Comparison of ENCODE assay signal across 1 cellular context in the genomic region with DNA sequence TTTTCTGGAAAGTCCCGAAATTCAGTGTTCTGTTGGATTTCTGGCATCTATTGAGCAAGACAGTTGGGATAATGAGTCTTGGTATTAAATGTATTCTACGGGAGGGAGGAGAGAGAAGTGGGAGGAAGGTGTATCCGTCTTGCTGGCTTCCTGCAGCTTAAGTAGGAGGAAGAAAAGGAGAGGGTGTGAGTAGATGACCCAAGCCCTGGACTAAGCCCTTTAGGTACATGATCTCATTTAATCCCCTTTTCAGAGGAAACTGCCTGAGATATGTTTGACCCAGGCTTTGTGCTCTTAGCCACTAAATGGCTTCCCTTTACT.
TF ChIP-seq lines count a peak whose summit lies in the region.

No MANE protein-coding gene starts in this region.

TF ChIP-seq in K562, 482 proteins besides CTCF, POLR2A, EP300 and RAD21 (continued from another document):
- TF ChIP-seq, protein P1, sequence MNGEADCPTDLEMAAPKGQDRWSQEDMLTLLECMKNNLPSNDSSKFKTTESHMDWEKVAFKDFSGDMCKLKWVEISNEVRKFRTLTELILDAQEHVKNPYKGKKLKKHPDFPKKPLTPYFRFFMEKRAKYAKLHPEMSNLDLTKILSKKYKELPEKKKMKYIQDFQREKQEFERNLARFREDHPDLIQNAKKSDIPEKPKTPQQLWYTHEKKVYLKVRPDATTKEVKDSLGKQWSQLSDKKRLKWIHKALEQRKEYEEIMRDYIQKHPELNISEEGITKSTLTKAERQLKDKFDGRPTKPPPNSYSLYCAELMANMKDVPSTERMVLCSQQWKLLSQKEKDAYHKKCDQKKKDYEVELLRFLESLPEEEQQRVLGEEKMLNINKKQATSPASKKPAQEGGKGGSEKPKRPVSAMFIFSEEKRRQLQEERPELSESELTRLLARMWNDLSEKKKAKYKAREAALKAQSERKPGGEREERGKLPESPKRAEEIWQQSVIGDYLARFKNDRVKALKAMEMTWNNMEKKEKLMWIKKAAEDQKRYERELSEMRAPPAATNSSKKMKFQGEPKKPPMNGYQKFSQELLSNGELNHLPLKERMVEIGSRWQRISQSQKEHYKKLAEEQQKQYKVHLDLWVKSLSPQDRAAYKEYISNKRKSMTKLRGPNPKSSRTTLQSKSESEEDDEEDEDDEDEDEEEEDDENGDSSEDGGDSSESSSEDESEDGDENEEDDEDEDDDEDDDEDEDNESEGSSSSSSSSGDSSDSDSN (IDR thresholded peaks at IDR 0.05; ENCODE audit: borderline replicate concordance in 1 of 2, low read depth in 2 of 2, low read length in 2 of 2) = no peak
- TF ChIP-seq KAT7 (CRISPR knock-in tag; IDR thresholded peaks at IDR 0.05; ENCODE audit: borderline replicate concordance) (no peak), IFI16 (CRISPR knock-in tag; IDR thresholded peaks at IDR 0.05) (no peak), ZBTB49 (CRISPR knock-in tag; IDR thresholded peaks at IDR 0.05; ENCODE audit: borderline replicate concordance) (no peak), CEBPG (CRISPR knock-in tag; IDR thresholded peaks at IDR 0.05) (no peak), CEBPG (tag; conservative IDR thresholded peaks at IDR 0.05 in 1 of 2, IDR thresholded peaks at IDR 0.05 in 1 of 2) (0 out of 4 replicates have a peak, but pooled peaks of 1 of the 2 experiments have one; percentile 6), TOE1 (IDR thresholded peaks at IDR 0.05; ENCODE audit: borderline replicate concordance) (no peak), TOE1 (CRISPR knock-in tag; IDR thresholded peaks at IDR 0.05; ENCODE audit: borderline replicate concordance, low read depth) (no peak), TEAD2 (tag; IDR thresholded peaks at IDR 0.05) (no peak), KDM1A (IDR thresholded peaks at IDR 0.05) (peak in 1 of 2 experiments; percentile 51; a peak in 1 of 4 replicates), CC2D1A (IDR thresholded peaks at IDR 0.05) (no peak), ETV5 (CRISPR knock-in tag; IDR thresholded peaks at IDR 0.05; ENCODE audit: low read depth) (no peak), ZNF347 (CRISPR knock-in tag; IDR thresholded peaks at IDR 0.05; ENCODE audit: low read depth) (no peak), FOS (IDR thresholded peaks at IDR 0.05; ENCODE audit: extremely low read depth, insufficient read length) (no peak), SAFB (IDR thresholded peaks at IDR 0.05; ENCODE audit: borderline replicate concordance, low read depth, low read length) (no peak), ZFP36 (IDR thresholded peaks at IDR 0.05; ENCODE audit: low read depth, low read length, partially characterized antibody) (no peak)
- TF ChIP-seq, protein P2, sequence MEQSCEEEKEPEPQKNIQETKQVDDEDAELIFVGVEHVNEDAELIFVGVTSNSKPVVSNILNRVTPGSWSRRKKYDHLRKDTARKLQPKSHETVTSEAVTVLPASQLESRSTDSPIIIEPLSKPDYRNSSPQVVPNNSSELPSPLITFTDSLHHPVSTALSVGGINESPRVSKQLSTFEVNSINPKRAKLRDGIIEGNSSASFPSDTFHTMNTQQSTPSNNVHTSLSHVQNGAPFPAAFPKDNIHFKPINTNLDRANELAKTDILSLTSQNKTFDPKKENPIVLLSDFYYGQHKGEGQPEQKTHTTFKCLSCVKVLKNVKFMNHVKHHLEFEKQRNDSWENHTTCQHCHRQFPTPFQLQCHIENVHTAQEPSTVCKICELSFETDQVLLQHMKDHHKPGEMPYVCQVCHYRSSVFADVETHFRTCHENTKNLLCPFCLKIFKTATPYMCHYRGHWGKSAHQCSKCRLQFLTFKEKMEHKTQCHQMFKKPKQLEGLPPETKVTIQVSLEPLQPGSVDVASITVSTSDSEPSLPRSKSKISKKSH (CRISPR knock-in tag; IDR thresholded peaks at IDR 0.05) = no peak
